1 cellular context compared by ENCODE assay signal in the genomic region with DNA sequence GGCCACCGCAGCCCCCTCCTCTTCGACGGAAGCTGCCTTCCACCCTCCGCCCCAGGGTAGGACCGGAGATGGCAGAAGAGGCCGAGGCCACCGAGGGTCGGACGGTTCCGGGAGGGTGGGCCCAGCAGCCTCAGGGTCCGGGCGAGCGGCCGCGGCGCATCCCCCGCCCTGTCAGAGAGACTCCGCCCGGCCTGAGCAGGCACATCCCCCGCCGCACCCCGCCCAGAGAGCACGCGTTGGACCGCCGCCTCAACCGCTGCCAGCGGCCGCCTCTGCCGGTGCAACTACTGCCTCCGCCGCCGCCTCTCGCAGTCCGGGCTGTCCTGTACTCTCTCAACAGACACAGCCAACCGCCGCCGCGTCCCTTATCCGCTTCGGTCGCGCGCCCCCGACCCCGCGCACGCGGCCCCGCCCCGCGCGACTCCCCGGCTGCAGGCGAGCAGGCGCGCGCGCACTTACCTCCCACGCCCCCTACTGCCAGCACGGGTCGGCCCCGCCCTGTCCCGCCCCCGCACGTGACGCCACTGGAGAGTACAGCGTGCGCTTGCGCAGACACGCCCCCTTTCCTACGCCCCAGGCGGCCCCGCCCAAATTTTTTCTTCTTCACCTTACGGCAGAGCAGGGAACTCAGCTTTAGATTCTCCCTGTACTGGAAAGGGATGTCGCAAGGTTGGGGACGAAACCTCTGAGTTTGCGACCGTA.
A peak's percentile ranks its signal among the peaks of the same experiment; 100 is the strongest.
TF ChIP-seq lines count a peak whose summit lies in the region.

Gene MYO9A, minus strand, starts transcription at position 453 of the 702 bp plus-strand sequence. CDS start 71,587 bp downstream, outside the sequence.

TF ChIP-seq in HepG2, 621 proteins besides CTCF, POLR2A, EP300 and RAD21 (continued from another document and continues in another):
- TF ChIP-seq FUBP1 (CRISPR knock-in tag; IDR thresholded peaks at IDR 0.05; ENCODE audit: borderline replicate concordance), result no peak
- TF ChIP-seq ZNF350 (CRISPR knock-in tag; IDR thresholded peaks at IDR 0.05; ENCODE audit: borderline replicate concordance, low read depth), result no peak
- TF ChIP-seq, protein P1, sequence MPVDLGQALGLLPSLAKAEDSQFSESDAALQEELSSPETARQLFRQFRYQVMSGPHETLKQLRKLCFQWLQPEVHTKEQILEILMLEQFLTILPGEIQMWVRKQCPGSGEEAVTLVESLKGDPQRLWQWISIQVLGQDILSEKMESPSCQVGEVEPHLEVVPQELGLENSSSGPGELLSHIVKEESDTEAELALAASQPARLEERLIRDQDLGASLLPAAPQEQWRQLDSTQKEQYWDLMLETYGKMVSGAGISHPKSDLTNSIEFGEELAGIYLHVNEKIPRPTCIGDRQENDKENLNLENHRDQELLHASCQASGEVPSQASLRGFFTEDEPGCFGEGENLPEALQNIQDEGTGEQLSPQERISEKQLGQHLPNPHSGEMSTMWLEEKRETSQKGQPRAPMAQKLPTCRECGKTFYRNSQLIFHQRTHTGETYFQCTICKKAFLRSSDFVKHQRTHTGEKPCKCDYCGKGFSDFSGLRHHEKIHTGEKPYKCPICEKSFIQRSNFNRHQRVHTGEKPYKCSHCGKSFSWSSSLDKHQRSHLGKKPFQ (CRISPR knock-in tag; IDR thresholded peaks at IDR 0.05; ENCODE audit: insufficient replicate concordance), result peak; percentile 38
- TF ChIP-seq MED1 (CRISPR knock-in tag; IDR thresholded peaks at IDR 0.05), result no peak
- TF ChIP-seq FOXM1 (CRISPR knock-in tag; IDR thresholded peaks at IDR 0.05), result no peak
- peak; percentile 47; the same call in 1 of the 2 replicates for TF ChIP-seq ZSCAN21 (CRISPR knock-in tag; IDR thresholded peaks at IDR 0.05; ENCODE audit: borderline replicate concordance)
- TF ChIP-seq SNAPC5 (CRISPR knock-in tag; IDR thresholded peaks at IDR 0.05; ENCODE audit: borderline replicate concordance), result no peak
- no peak for TF ChIP-seq ZNF614 (CRISPR knock-in tag; IDR thresholded peaks at IDR 0.05; ENCODE audit: borderline replicate concordance)
- 0 out of 2 replicates have a peak, but pooled peaks have one; percentile 1 for TF ChIP-seq ZNF761 (CRISPR knock-in tag; conservative IDR thresholded peaks at IDR 0.05)
- TF ChIP-seq KDM4B (CRISPR knock-in tag; IDR thresholded peaks at IDR 0.05), result no peak
- no peak for TF ChIP-seq CBX5 (CRISPR knock-in tag; IDR thresholded peaks at IDR 0.05; ENCODE audit: borderline replicate concordance)
- no peak for TF ChIP-seq SIX1 (CRISPR knock-in tag; IDR thresholded peaks at IDR 0.05; ENCODE audit: borderline replicate concordance)
- 0 out of 2 replicates have a peak, but pooled peaks have one; percentile 26 for TF ChIP-seq GZF1 (CRISPR knock-in tag; IDR thresholded peaks at IDR 0.05)
- TF ChIP-seq, protein P2, sequence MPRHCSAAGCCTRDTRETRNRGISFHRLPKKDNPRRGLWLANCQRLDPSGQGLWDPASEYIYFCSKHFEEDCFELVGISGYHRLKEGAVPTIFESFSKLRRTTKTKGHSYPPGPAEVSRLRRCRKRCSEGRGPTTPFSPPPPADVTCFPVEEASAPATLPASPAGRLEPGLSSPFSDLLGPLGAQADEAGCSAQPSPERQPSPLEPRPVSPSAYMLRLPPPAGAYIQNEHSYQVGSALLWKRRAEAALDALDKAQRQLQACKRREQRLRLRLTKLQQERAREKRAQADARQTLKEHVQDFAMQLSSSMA (CRISPR knock-in tag; IDR thresholded peaks at IDR 0.05), result no peak
- TF ChIP-seq, protein P3, sequence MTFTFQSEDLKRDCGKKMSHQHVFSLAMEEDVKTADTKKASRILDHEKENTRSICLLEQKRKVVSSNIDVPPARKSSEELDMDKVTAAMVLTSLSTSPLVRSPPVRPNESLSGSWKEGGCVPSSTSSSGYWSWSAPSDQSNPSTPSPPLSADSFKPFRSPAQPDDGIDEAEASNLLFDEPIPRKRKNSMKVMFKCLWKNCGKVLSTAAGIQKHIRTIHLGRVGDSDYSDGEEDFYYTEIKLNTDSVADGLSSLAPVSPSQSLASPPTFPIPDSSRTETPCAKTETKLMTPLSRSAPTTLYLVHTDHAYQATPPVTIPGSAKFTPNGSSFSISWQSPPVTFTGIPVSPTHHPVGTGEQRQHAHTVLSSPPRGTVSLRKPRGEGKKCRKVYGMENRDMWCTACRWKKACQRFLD (CRISPR knock-in tag; IDR thresholded peaks at IDR 0.05; ENCODE audit: borderline replicate concordance), result no peak
- no peak for TF ChIP-seq CCDC6 (CRISPR knock-in tag; IDR thresholded peaks at IDR 0.05)
- TF ChIP-seq PAWR (CRISPR knock-in tag; IDR thresholded peaks at IDR 0.05; ENCODE audit: borderline replicate concordance), result no peak
- TF ChIP-seq FOSL2 (CRISPR knock-in tag; IDR thresholded peaks at IDR 0.05), result no peak
- peak; percentile 17; the same call in 1 of the 2 replicates for TF ChIP-seq ZNF607 (CRISPR knock-in tag; IDR thresholded peaks at IDR 0.05; ENCODE audit: borderline replicate concordance)
- TF ChIP-seq ZNF329 (CRISPR knock-in tag; IDR thresholded peaks at IDR 0.05; ENCODE audit: low read depth), result no peak
- TF ChIP-seq, protein P4, sequence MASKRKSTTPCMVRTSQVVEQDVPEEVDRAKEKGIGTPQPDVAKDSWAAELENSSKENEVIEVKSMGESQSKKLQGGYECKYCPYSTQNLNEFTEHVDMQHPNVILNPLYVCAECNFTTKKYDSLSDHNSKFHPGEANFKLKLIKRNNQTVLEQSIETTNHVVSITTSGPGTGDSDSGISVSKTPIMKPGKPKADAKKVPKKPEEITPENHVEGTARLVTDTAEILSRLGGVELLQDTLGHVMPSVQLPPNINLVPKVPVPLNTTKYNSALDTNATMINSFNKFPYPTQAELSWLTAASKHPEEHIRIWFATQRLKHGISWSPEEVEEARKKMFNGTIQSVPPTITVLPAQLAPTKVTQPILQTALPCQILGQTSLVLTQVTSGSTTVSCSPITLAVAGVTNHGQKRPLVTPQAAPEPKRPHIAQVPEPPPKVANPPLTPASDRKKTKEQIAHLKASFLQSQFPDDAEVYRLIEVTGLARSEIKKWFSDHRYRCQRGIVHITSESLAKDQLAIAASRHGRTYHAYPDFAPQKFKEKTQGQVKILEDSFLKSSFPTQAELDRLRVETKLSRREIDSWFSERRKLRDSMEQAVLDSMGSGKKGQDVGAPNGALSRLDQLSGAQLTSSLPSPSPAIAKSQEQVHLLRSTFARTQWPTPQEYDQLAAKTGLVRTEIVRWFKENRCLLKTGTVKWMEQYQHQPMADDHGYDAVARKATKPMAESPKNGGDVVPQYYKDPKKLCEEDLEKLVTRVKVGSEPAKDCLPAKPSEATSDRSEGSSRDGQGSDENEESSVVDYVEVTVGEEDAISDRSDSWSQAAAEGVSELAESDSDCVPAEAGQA (IDR thresholded peaks at IDR 0.05; ENCODE audit: low read depth), result no peak
- TF ChIP-seq, protein P4 (CRISPR knock-in tag; IDR thresholded peaks at IDR 0.05; ENCODE audit: borderline replicate concordance), result no peak
- TF ChIP-seq, protein P5, sequence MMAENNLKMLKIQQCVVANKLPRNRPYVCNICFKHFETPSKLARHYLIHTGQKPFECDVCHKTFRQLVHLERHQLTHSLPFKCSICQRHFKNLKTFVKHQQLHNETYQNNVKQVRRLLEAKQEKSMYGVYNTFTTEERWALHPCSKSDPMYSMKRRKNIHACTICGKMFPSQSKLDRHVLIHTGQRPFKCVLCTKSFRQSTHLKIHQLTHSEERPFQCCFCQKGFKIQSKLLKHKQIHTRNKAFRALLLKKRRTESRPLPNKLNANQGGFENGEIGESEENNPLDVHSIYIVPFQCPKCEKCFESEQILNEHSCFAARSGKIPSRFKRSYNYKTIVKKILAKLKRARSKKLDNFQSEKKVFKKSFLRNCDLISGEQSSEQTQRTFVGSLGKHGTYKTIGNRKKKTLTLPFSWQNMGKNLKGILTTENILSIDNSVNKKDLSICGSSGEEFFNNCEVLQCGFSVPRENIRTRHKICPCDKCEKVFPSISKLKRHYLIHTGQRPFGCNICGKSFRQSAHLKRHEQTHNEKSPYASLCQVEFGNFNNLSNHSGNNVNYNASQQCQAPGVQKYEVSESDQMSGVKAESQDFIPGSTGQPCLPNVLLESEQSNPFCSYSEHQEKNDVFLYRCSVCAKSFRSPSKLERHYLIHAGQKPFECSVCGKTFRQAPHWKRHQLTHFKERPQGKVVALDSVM (CRISPR knock-in tag; IDR thresholded peaks at IDR 0.05), result no peak
- TF ChIP-seq MBD4 (IDR thresholded peaks at IDR 0.05; ENCODE audit: borderline replicate concordance, low read length), result no peak
- no peak for TF ChIP-seq PRPF4 (IDR thresholded peaks at IDR 0.05; ENCODE audit: low read depth, low read length, poor library complexity, severe bottlenecking)
- TF ChIP-seq ATAD3A (CRISPR knock-in tag; IDR thresholded peaks at IDR 0.05), result no peak
- TF ChIP-seq TRIM24 (CRISPR knock-in tag; IDR thresholded peaks at IDR 0.05), result no peak
- no peak for TF ChIP-seq NFE2L1 (CRISPR knock-in tag; IDR thresholded peaks at IDR 0.05; ENCODE audit: borderline replicate concordance)
- no peak for TF ChIP-seq ZNF34 (CRISPR knock-in tag; IDR thresholded peaks at IDR 0.05; ENCODE audit: borderline replicate concordance)
- TF ChIP-seq ZMYM3 (CRISPR knock-in tag; IDR thresholded peaks at IDR 0.05), result no peak
- TF ChIP-seq ZNF335 (CRISPR knock-in tag; IDR thresholded peaks at IDR 0.05), result no peak
- TF ChIP-seq ZMYM2 (CRISPR knock-in tag; IDR thresholded peaks at IDR 0.05), result no peak
- no peak for TF ChIP-seq ZNF550 (CRISPR knock-in tag; IDR thresholded peaks at IDR 0.05; ENCODE audit: borderline replicate concordance)
- TF ChIP-seq HMG20A (CRISPR knock-in tag; IDR thresholded peaks at IDR 0.05; ENCODE audit: borderline replicate concordance), result no peak
- TF ChIP-seq PAXIP1 (CRISPR knock-in tag; conservative IDR thresholded peaks at IDR 0.05), result no peak
- TF ChIP-seq ZGPAT (CRISPR knock-in tag; IDR thresholded peaks at IDR 0.05), result peak; percentile 32; the same call in 1 of the 2 replicates
